9 cellular contexts compared by ENCODE assay signal in the genomic region with DNA sequence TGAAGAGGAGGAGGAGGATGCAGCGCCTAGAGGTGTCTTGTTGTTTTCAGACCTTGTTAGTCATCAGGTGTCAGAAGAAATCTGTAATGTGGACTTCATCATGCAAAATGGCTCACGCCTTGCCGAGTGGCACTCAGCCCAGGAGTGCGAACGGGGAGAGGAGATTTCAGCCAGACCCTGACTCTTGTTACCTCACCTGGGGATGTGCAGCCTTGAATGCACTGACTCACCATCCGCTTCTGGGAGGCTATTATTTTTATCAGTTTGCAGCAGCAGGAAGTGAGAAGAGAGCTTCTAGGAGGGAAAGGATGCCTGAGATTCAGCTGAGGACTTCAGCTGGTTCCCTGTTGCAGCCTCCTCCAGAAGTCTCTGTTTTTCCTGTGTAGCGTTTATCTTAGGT. TPM values are rescaled to one million over a fixed set of nuclear protein-coding genes. Genes with fewer than 3 reads are reported as not detected.
DNase-seq lines count a peak whose midpoint lies in the region; ATAC-seq and TF ChIP-seq lines count a peak whose summit lies in the region.
"Had no signal": no experiment of that assay in that cellular context is flagged by ENCODE, and none has a peak within 500 bp of the region (broad histone marks: within the 10 kb centered on the region; RNA-seq: fewer than 3 reads in every experiment).

No MANE protein-coding gene starts in this region.

- H3K4me3 ChIP-seq in fibroblast of lung (replicated peaks in 1 of 4; ENCODE audit: control extremely low read depth in 1 of 4, insufficient read depth in 1 of 4, low read depth in 3 of 4, low read length in 4 of 4) = no peak overlapping the region
- no peak overlapping the region for H3K4me3 ChIP-seq in stomach smooth muscle (ENCODE audit: low read length in 2 of 2)

- no peak overlapping the region for H3K4me2 ChIP-seq in fibroblast of lung (ENCODE audit: extremely low read depth, insufficient read depth, low read length)

- H3K27me3 ChIP-seq in fibroblast of lung (ENCODE audit: control insufficient read depth, insufficient read depth, low read length) = no peaks in the 10 kb centered on the region
- H3K27me3 ChIP-seq in stomach smooth muscle (ENCODE audit: control insufficient read depth in 1 of 2, insufficient read depth in 2 of 2, low read length in 2 of 2) = no peaks in the 10 kb centered on the region

- H3K4me3 Mint-ChIP-seq in T-helper 17 cell = peak overlapping the region; percentile 91

- no peak for ATAC-seq in T-helper 17 cell

- H3K9ac ChIP-seq in fibroblast of lung (ENCODE audit: insufficient read depth, low read length) = no peak overlapping the region
- H3K9ac ChIP-seq in stomach smooth muscle (ENCODE audit: low read length in 2 of 2) = no peak overlapping the region

- DNase-seq in activated naive CD4-positive, alpha-beta T cell treated with Interleukin-2 at 50 U/mL for 16 hours = peak; percentile 20
- DNase-seq in activated naive CD4-positive, alpha-beta T cell (lab: John Stamatoyannopoulos, UW) = no peak
- no peak for DNase-seq in T-helper 17 cell
- DNase-seq in fibroblast of lung (ENCODE audit: low read depth in 2 of 2) = peak; percentile 51 to 92
- no peak for DNase-seq in NCI-H524 (lab: John Stamatoyannopoulos, UW)
- no peak for DNase-seq in DMS53 (lab: John Stamatoyannopoulos, UW)
- no peak for DNase-seq in nucleus accumbens (lab: John Stamatoyannopoulos, UW)
- DNase-seq: left colon had no signal

- H3K36me3 Mint-ChIP-seq in T-helper 17 cell (ENCODE audit: low read depth) = peaks cover 2% of the 10 kb centered on the region

- H2AFZ ChIP-seq in fibroblast of lung (ENCODE audit: low read length) = no peak overlapping the region

- no peak overlapping the region for H3K27ac Mint-ChIP-seq in T-helper 17 cell

- no peaks in the 10 kb centered on the region for H3K36me3 ChIP-seq in fibroblast of lung (ENCODE audit: control insufficient read depth, insufficient read depth, low read length)
- no peaks in the 10 kb centered on the region for H3K36me3 ChIP-seq in stomach smooth muscle (ENCODE audit: control insufficient read depth in 2 of 2, insufficient read depth in 2 of 2, low read length in 2 of 2)

- H3K79me2 ChIP-seq in fibroblast of lung (ENCODE audit: control insufficient read depth, insufficient read depth, low read length) = no peaks in the 10 kb centered on the region

- no peak overlapping the region for H3K27ac ChIP-seq in fibroblast of lung (ENCODE audit: insufficient read depth, low read length)
- H3K27ac ChIP-seq in stomach smooth muscle (ENCODE audit: low read length) = peak overlapping the region; percentile 2

- H3K9me3 ChIP-seq in T-helper 17 cell (ENCODE audit: control insufficient read depth, low read length, poor library complexity, severe bottlenecking) (no peaks in the 10 kb centered on the region), fibroblast of lung (ENCODE audit: control insufficient read depth, insufficient read depth, low read depth, low read length) (no peaks in the 10 kb centered on the region), stomach smooth muscle (ENCODE audit: control insufficient read depth in 2 of 2, low read length in 2 of 2) (no peaks in the 10 kb centered on the region)

- no peak for TF ChIP-seq CTCF in fibroblast of lung (conservative IDR thresholded peaks at IDR 0.05 in 1 of 2, IDR thresholded peaks at IDR 0.05 in 1 of 2; ENCODE audit: low read depth in 1 of 2, low read length in 2 of 2)

- peaks cover 28% of the 10 kb centered on the region for H3K27me3 Mint-ChIP-seq in T-helper 17 cell

- H3K4me1 ChIP-seq in fibroblast of lung (ENCODE audit: control insufficient read depth, extremely low read depth, insufficient read depth, low read length) (peaks cover 6% of the 10 kb centered on the region), stomach smooth muscle (ENCODE audit: control insufficient read depth, insufficient read depth, low read length) (peaks cover 12% of the 10 kb centered on the region)

- no peaks in the 10 kb centered on the region for H4K20me1 ChIP-seq in fibroblast of lung (ENCODE audit: control insufficient read depth, extremely low read depth, insufficient read depth, low read length)

- H3K4me1 Mint-ChIP-seq in T-helper 17 cell = peaks cover 17% of the 10 kb centered on the region

RNA-seq across cellular contexts. Expression of gene PLXNC1, which starts 48.1 kb away (rescaled TPM):
- total RNA-seq in T-helper 17 cell = 10 to 100 TPM; 26.5 to 30.6 TPM
- total RNA-seq in fibroblast of lung = 49.6 and 86.9 TPM in 2 replicates
- polyA plus RNA-seq in fibroblast of lung = 3.8 and 15.1 TPM in 2 replicates
- polyA plus RNA-seq in fibroblast of lung (2012) = 2.3 and 10.4 TPM in 2 replicates
- polyA minus RNA-seq in fibroblast of lung (ENCODE audit: low replicate concordance) = 1.5 and 29.2 TPM in 2 replicates

Comparison
In these comparisons a context has a peak if more than half of its experiments do, and no peak if none do; other contexts are left out.
1. DNase-seq: peak in activated naive CD4-positive, alpha-beta T cell treated with Interleukin-2 at 50 U/mL for 16 hours (single experiment) and fibroblast of lung (2 of 2); none in activated naive CD4-positive, alpha-beta T cell (0 of 4), T-helper 17 cell (0 of 3), NCI-H524 (0 of 2), DMS53 (single experiment) and nucleus accumbens (0 of 56).